In the genomic region with DNA sequence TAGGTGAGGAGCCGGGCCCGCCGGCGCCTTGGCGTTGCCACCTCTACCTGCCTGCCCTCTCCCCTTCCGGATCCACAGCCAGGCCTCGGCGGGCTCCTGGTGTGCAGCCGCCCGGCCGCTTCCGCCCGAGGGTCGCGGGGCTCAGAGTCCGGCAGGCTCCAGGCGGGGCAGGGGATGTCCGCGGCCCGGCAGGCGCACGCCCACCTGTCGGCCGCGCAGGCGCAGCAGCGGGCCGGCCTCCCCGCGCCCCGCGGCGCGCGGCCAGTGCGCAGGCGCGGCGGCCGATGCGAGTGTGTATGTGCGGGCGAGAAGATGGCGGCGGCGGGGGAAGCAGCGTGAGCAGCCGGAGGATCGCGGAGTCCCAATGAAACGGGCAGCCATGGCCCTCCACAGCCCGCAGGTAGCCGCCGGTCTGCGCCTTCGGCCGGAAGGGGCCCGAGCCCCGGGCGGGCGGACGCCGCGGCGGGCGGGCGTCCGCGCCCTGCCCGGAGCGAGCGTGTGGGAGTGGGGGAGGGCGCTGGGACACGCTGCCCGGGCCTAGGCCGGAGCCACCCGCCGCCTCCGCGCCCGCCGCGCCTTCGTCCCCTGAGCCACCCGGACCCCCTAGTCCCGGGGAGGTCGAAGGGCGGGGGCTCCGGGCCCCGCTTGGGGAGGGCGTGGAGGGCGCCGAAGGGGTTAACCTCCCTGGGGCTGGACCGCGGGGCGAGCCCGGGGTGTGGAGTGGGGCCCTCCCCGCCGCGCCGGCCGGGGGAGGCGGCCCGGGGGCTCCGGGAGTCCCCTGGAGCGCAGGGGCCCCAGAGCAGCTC, we compare ENCODE assay signal across 8 cellular contexts.
A peak's percentile ranks its signal among the peaks of the same experiment; 100 is the strongest.
DNase-seq lines count a peak whose midpoint lies in the region; ATAC-seq lines count a peak whose summit lies in the region.

A gene with protein sequence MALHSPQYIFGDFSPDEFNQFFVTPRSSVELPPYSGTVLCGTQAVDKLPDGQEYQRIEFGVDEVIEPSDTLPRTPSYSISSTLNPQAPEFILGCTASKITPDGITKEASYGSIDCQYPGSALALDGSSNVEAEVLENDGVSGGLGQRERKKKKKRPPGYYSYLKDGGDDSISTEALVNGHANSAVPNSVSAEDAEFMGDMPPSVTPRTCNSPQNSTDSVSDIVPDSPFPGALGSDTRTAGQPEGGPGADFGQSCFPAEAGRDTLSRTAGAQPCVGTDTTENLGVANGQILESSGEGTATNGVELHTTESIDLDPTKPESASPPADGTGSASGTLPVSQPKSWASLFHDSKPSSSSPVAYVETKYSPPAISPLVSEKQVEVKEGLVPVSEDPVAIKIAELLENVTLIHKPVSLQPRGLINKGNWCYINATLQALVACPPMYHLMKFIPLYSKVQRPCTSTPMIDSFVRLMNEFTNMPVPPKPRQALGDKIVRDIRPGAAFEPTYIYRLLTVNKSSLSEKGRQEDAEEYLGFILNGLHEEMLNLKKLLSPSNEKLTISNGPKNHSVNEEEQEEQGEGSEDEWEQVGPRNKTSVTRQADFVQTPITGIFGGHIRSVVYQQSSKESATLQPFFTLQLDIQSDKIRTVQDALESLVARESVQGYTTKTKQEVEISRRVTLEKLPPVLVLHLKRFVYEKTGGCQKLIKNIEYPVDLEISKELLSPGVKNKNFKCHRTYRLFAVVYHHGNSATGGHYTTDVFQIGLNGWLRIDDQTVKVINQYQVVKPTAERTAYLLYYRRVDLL (plus strand): TSS at position 289 of the 806 bp plus-strand sequence. CDS start 91 bp downstream, at position 380.

- H3K4me3 ChIP-seq in neuron (ENCODE audit: low read length), result peak within 1 kb of the TSS; percentile 76

- no peaks in the 10 kb centered on the region for H3K9me3 ChIP-seq in KOPT-K1 (ENCODE audit: insufficient read depth, low read length, poor library complexity, severe bottlenecking)
- H3K9me3 ChIP-seq in neuron (ENCODE audit: low read length), result no peaks in the 10 kb centered on the region

- peak within 1 kb of the TSS; percentile 94 for H2AFZ ChIP-seq in neuron (ENCODE audit: low read depth, low read length)

- H3K27me3 ChIP-seq in neuron (ENCODE audit: insufficient read depth, low read length), result no peaks in the 10 kb centered on the region

- ATAC-seq in GM21717 (IDR thresholded peaks at IDR 0.05; ENCODE audit: unreplicated experiment), result peak; percentile 74

- DNase-seq in DMS79 treated with DMSO at 0.1 percent for 48 hours (lab: John Stamatoyannopoulos, UW), result peak; percentile 26
- DNase-seq in SHP77 treated with DMSO at 0.1 percent for 48 hours (lab: John Stamatoyannopoulos, UW), result peak; percentile 70
- peak; percentile 77 for DNase-seq in activated gamma-delta T cell (lab: John Stamatoyannopoulos, UW)
- DNase-seq in foreskin melanocyte, result peak; percentile 35
- peak; percentile 51 for DNase-seq in stromal cell of bone marrow (ENCODE audit: low read depth)

- H3K4me1 ChIP-seq in neuron (ENCODE audit: insufficient read depth, low read length), result peaks cover 14% of the 10 kb centered on the region

- H3K36me3 ChIP-seq in KOPT-K1 (ENCODE audit: insufficient read depth, low read length), result peaks cover 4% of the 10 kb centered on the region; the same call in 1 of the 2 replicates
- no peaks in the 10 kb centered on the region for H3K36me3 ChIP-seq in neuron (ENCODE audit: insufficient read depth, low read length)

- H3K27ac ChIP-seq in KOPT-K1 (ENCODE audit: low read depth, low read length, poor library complexity, severe bottlenecking), result peak within 1 kb of the TSS; percentile 83

Comparison
In these comparisons a context has a peak if more than half of its experiments do, and no peak if none do; other contexts are left out.
1. Peak in every context shown above with its lines: DNase-seq, ATAC-seq, H3K4me3 ChIP-seq and H3K27ac ChIP-seq.
2. DNase-seq: peak in every context shown above with its lines; median percentile 77 in activated gamma-delta T cell; 70 in SHP77 treated with DMSO at 0.1 percent for 48 hours; 51 in stromal cell of bone marrow; 35 in foreskin melanocyte; 26 in DMS79 treated with DMSO at 0.1 percent for 48 hours.